In genomic region chr20:61573415-61574305, GRCh38 we compare ENCODE assay signal across 21 cellular contexts.
"Had no signal": no experiment of that assay in that cellular context is flagged by ENCODE, and none has a peak within 500 bp of the region (broad histone marks: within the 10 kb centered on the region; RNA-seq: fewer than 3 reads in every experiment).

No MANE protein-coding gene starts in this region.

- ATAC-seq: effector memory CD8-positive, alpha-beta T cell; left lobe of liver; naive thymus-derived CD8-positive, alpha-beta T cell; right lobe of liver; stimulated activated naive CD8-positive, alpha-beta T cell treated with anti-CD3 and anti-CD28 coated beads, Interleukin-15, amount 100 ng/mL, for 72 hours had no signal

- H3K9ac ChIP-seq: parathyroid adenoma had no signal

- H3K4me1 ChIP-seq: parathyroid adenoma, right lobe of liver, suprapubic skin, vagina had no signal

- H3K4me3 Mint-ChIP-seq: effector memory CD8-positive, alpha-beta T cell; naive thymus-derived CD8-positive, alpha-beta T cell; nephron progenitor cell; stimulated activated naive CD8-positive, alpha-beta T cell treated with anti-CD3 and anti-CD28 coated beads, Interleukin-15, amount 100 ng/mL, for 72 hours had no signal

- H3K4me3 ChIP-seq: esophagus squamous epithelium, right lobe of liver, suprapubic skin, vagina had no signal

- H3K9me3 Mint-ChIP-seq: effector memory CD8-positive, alpha-beta T cell; stimulated activated naive CD8-positive, alpha-beta T cell treated with anti-CD3 and anti-CD28 coated beads, Interleukin-15, amount 100 ng/mL, for 72 hours had no signal

- H3K27ac Mint-ChIP-seq: effector memory CD8-positive, alpha-beta T cell; naive thymus-derived CD8-positive, alpha-beta T cell; nephron progenitor cell; stimulated activated naive CD8-positive, alpha-beta T cell treated with anti-CD3 and anti-CD28 coated beads, Interleukin-15, amount 100 ng/mL, for 72 hours had no signal

- H3K36me3 ChIP-seq: esophagus squamous epithelium, neutrophil, right lobe of liver, suprapubic skin, vagina had no signal

- H3K27ac ChIP-seq: esophagus squamous epithelium, neutrophil, parathyroid adenoma, right lobe of liver, suprapubic skin, vagina had no signal

- H3K36me3 Mint-ChIP-seq: naive thymus-derived CD8-positive, alpha-beta T cell had no signal

- DNase-seq: cortex of kidney; effector memory CD8-positive, alpha-beta T cell; erythroblast; esophagus squamous epithelium; foreskin melanocyte; naive thymus-derived CD8-positive, alpha-beta T cell; nephron progenitor cell; small intestine; stimulated activated CD4-positive, alpha-beta T cell treated with anti-CD3 and anti-CD28 coated beads, Interleukin-12 subunit alpha, Interleukin-12 subunit beta, amount 100 ng/mL, for 4 hours; stimulated activated CD4-positive, alpha-beta T cell treated with anti-CD3 and anti-CD28 coated beads, Interleukin-1b, Interleukin-23, amount 100 ng/mL, for 48 hours; stimulated activated CD4-positive, alpha-beta T cell treated with anti-CD3 and anti-CD28 coated beads, Interleukin-4, amount 100 ng/mL, for 1 hour; stimulated activated CD8-positive, alpha-beta memory T cell treated with anti-CD3 and anti-CD28 coated beads, Interleukin-4, amount 100 ng/mL, for 48 hours; stimulated activated naive CD4-positive, alpha-beta T cell; stimulated activated naive CD8-positive, alpha-beta T cell treated with anti-CD3 and anti-CD28 coated beads, Interleukin-15, amount 100 ng/mL, for 72 hours; trophoblast cell had no signal

- H3K9me3 ChIP-seq: neutrophil, right lobe of liver, suprapubic skin, vagina had no signal

- H3K4me1 Mint-ChIP-seq: naive thymus-derived CD8-positive, alpha-beta T cell; stimulated activated naive CD8-positive, alpha-beta T cell treated with anti-CD3 and anti-CD28 coated beads, Interleukin-15, amount 100 ng/mL, for 72 hours had no signal

- H2AFZ ChIP-seq: parathyroid adenoma had no signal

- H3K27me3 ChIP-seq: neutrophil, right lobe of liver, vagina had no signal

- H3K27me3 Mint-ChIP-seq: stimulated activated naive CD8-positive, alpha-beta T cell treated with anti-CD3 and anti-CD28 coated beads, Interleukin-15, amount 100 ng/mL, for 72 hours had no signal
